ENCODE assay signal across 12 cellular contexts in the genomic region with DNA sequence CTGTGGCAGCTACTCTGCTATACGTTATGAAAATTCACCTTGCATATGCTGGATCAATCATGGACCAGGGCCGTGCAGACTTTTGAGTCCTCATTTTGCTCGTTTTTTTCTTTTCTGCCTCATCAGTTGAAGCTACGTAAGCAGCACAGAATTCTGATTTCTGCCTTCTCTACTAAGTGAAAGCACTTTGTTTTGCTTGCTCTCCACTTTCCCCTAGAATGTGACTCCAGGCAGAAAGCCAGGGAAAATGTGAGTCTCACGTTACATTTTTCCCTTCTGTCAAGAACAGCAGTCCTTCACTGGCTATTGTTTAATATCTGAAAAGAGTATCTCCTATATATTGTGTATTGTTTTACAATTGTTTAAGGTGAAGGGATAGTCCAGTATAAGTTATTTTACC.
DNase-seq lines count a peak whose midpoint lies in the region; ATAC-seq and TF ChIP-seq lines count a peak whose summit lies in the region.
"Had no signal": no experiment of that assay in that cellular context is flagged by ENCODE, and none has a peak within 500 bp of the region (broad histone marks: within the 10 kb centered on the region; RNA-seq: fewer than 3 reads in every experiment).

No MANE protein-coding gene starts in this region.

- H3K27ac Mint-ChIP-seq in brain: peak overlapping the region in 3 of 5 experiments; percentile 17 to 19 (median 18)
- H3K27ac Mint-ChIP-seq in type B pancreatic cell: no peak overlapping the region
- H3K27ac Mint-ChIP-seq in activated T-cell treated with anti-CD3 and anti-CD28 coated beads, Interleukin-2, amount 50 U/mL, for 72 hours: no peak overlapping the region
- H3K27ac Mint-ChIP-seq: activated T-cell treated with anti-CD3 and anti-CD28 coated beads, Interleukin-2, amount 50 U/mL, for 24 hours had no signal

- TF ChIP-seq CTCF in brain (conservative IDR thresholded peaks at IDR 0.05) (no peak), type B pancreatic cell (conservative IDR thresholded peaks at IDR 0.05) (no peak)

- no peak for ATAC-seq in activated T-cell treated with anti-CD3 and anti-CD28 coated beads, Interleukin-2, amount 50 U/mL, for 72 hours (replicated peaks in 1 of 2)
- ATAC-seq in aorta (ENCODE audit: low FRiP score): no peak
- ATAC-seq: A549 had no signal

- H3K4me3 ChIP-seq in aorta (ENCODE audit: low read length in 2 of 2): peak overlapping the region in 1 of 2 donors; percentile 18
- H3K4me3 ChIP-seq: A549 had no signal

- no peaks in the 10 kb centered on the region for H3K9me3 ChIP-seq in aorta (ENCODE audit: control insufficient read depth, low read length)
- H3K9me3 ChIP-seq: A549 had no signal

- H3K4me1 Mint-ChIP-seq in brain: peaks cover 14% of the 10 kb centered on the region
- H3K4me1 Mint-ChIP-seq in type B pancreatic cell (ENCODE audit: unreplicated experiment): peaks cover 8% of the 10 kb centered on the region
- H3K4me1 Mint-ChIP-seq in activated T-cell treated with anti-CD3 and anti-CD28 coated beads, Interleukin-2, amount 50 U/mL, for 72 hours (ENCODE audit: low read depth): no peaks in the 10 kb centered on the region

- DNase-seq in NCI-H510A treated with DMSO at 0.1 percent for 48 hours (lab: John Stamatoyannopoulos, UW) (peak; percentile 17), NCI-H510A (lab: John Stamatoyannopoulos, UW) (no peak), kidney tubule cell (ENCODE audit: low spot score) (peak; percentile 11), type B pancreatic cell (ENCODE audit: extremely low spot score, unreplicated experiment) (no peak), UCSD-AML1 (lab: John Stamatoyannopoulos, UW; ENCODE audit: unreplicated experiment) (no peak), aorta (no peak)
- DNase-seq in activated T-cell treated with anti-CD3 and anti-CD28 coated beads, Interleukin-2, amount 50 U/mL, for 72 hours: no peak
- DNase-seq: activated T-cell treated with anti-CD3 and anti-CD28 coated beads, Interleukin-2, amount 50 U/mL, for 24 hours; DND-41; stimulated activated CD8-positive, alpha-beta memory T cell treated with anti-CD3 and anti-CD28 coated beads, Interleukin-4, amount 100 ng/mL, for 48 hours had no signal

- H3K9me3 Mint-ChIP-seq in brain (no peaks in the 10 kb centered on the region), type B pancreatic cell (peaks cover 4% of the 10 kb centered on the region)
- peaks cover 3 to 6% of the 10 kb centered on the region in 2 donors for H3K9me3 Mint-ChIP-seq in activated T-cell treated with anti-CD3 and anti-CD28 coated beads, Interleukin-2, amount 50 U/mL, for 72 hours

- no peaks in the 10 kb centered on the region for H3K36me3 ChIP-seq in aorta (ENCODE audit: control insufficient read depth in 1 of 2, insufficient read depth in 2 of 2, low read length in 1 of 2)

- peaks cover 0 to 2% of the 10 kb centered on the region in 2 donors for H3K4me1 ChIP-seq in aorta (ENCODE audit: control insufficient read depth in 1 of 2, insufficient read depth in 2 of 2, low read length in 2 of 2)
- H3K4me1 ChIP-seq: A549 had no signal

- no peak overlapping the region for H3K27ac ChIP-seq in aorta (ENCODE audit: low read depth in 1 of 2, low read length in 2 of 2)
- H3K27ac ChIP-seq: A549 had no signal

- H3K27me3 Mint-ChIP-seq in brain: peaks cover 3% of the 10 kb centered on the region
- no peaks in the 10 kb centered on the region for H3K27me3 Mint-ChIP-seq in type B pancreatic cell
- H3K27me3 Mint-ChIP-seq in activated T-cell treated with anti-CD3 and anti-CD28 coated beads, Interleukin-2, amount 50 U/mL, for 72 hours (ENCODE audit: low read depth): no peaks in the 10 kb centered on the region
- H3K27me3 Mint-ChIP-seq: activated T-cell treated with anti-CD3 and anti-CD28 coated beads, Interleukin-2, amount 50 U/mL, for 24 hours had no signal

- H3K36me3 Mint-ChIP-seq in brain (no peaks in the 10 kb centered on the region), type B pancreatic cell (no peaks in the 10 kb centered on the region)
- H3K36me3 Mint-ChIP-seq in activated T-cell treated with anti-CD3 and anti-CD28 coated beads, Interleukin-2, amount 50 U/mL, for 72 hours (ENCODE audit: insufficient read depth in 2 of 2): no peaks in the 10 kb centered on the region

- H3K27me3 ChIP-seq in aorta (ENCODE audit: control insufficient read depth in 1 of 2, insufficient read depth in 2 of 2, low read length in 1 of 2): no peaks in the 10 kb centered on the region

- intact Hi-C loops in aorta (cut with DNase I): no loop called here

- peak overlapping the region in 2 of 5 experiments; percentile 43 to 50 for H3K4me3 Mint-ChIP-seq in brain
- peak overlapping the region; percentile 55 for H3K4me3 Mint-ChIP-seq in type B pancreatic cell
- no peak overlapping the region for H3K4me3 Mint-ChIP-seq in activated T-cell treated with anti-CD3 and anti-CD28 coated beads, Interleukin-2, amount 50 U/mL, for 72 hours
- H3K4me3 Mint-ChIP-seq: activated T-cell treated with anti-CD3 and anti-CD28 coated beads, Interleukin-2, amount 50 U/mL, for 24 hours had no signal

- 3 to 4% methylated on average over 5 of the region's 5 CpGs for WGBS in aorta, 2 donors

Comparison
In these comparisons a context has a peak if more than half of its experiments do, and no peak if none do; other contexts are left out.
1. DNase-seq: peak in NCI-H510A treated with DMSO at 0.1 percent for 48 hours (single experiment) and kidney tubule cell (single experiment); none in NCI-H510A (single experiment), type B pancreatic cell (single experiment), UCSD-AML1 (single experiment), activated T-cell treated with anti-CD3 and anti-CD28 coated beads, Interleukin-2, amount 50 U/mL, for 72 hours (0 of 2) and aorta (0 of 2).
2. H3K27ac Mint-ChIP-seq: peak in brain (3 of 5); none in type B pancreatic cell (single experiment) and activated T-cell treated with anti-CD3 and anti-CD28 coated beads, Interleukin-2, amount 50 U/mL, for 72 hours (single experiment).